Comparison of ENCODE assay signal across 18 cellular contexts in the genomic region with DNA sequence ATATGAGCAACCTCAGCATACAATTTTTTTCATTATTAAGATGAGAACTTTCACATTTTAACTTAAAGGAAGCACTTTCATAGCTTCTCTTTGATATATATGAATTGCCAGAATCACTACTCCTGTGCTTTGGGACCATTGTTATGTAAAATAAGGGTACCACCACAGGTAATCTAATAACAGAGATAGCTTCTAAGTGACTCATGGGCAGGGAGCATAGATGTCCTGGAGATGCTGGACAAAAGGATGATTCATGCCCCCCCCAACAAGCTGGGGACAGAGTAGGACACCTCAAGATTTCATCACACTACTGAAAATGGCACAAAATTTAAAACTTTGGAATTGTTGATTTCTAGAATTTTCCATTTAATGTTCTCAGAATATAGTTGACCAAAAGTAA.
DNase-seq lines count a peak whose midpoint lies in the region; ATAC-seq and TF ChIP-seq lines count a peak whose summit lies in the region.
"Had no signal": no experiment of that assay in that cellular context is flagged by ENCODE, and none has a peak within 500 bp of the region (broad histone marks: within the 10 kb centered on the region; RNA-seq: fewer than 3 reads in every experiment).

No MANE protein-coding gene starts in this region.

- peak; percentile 2 for DNase-seq in GM23338 (ENCODE audit: low spot score)
- no peak for DNase-seq in WTC11 (ENCODE audit: low spot score)
- peak; percentile 38 for DNase-seq in iPS DF 19.7 (ENCODE audit: low read depth, low spot score)
- DNase-seq in mesendoderm: peak; percentile 63
- no peak for DNase-seq in glomerular visceral epithelial cell (ENCODE audit: extremely low spot score)
- DNase-seq in CD8-positive, alpha-beta memory T cell: no peak
- no peak for DNase-seq in activated CD4-positive, alpha-beta T cell treated with anti-CD3 and anti-CD28 coated beads for 4 hours
- DNase-seq: 8988T; ACHN; AML-193; C1 segment of cervical spinal cord; Caco-2; CD4-positive, alpha-beta memory T cell; DMS153; DND-41; HFFc6 had no signal

- H3K4me1 Mint-ChIP-seq in GM23338 (no peaks in the 10 kb centered on the region), WTC11 (peaks cover 15% of the 10 kb centered on the region)
- H3K4me1 Mint-ChIP-seq in CD8-positive, alpha-beta memory T cell: no peaks in the 10 kb centered on the region
- H3K4me1 Mint-ChIP-seq: CD4-positive, alpha-beta memory T cell had no signal

- POLR2A ChIA-PET in WTC11 (lab: Charles Lee): no interaction called here
- POLR2A ChIA-PET in CD8-positive, alpha-beta memory T cell (lab: Charles Lee): no interaction called here

- H3K36me3 ChIP-seq in GM23338 (ENCODE audit: insufficient read depth) (no peaks in the 10 kb centered on the region; the same call in 1 of the 2 replicates), mesendoderm (ENCODE audit: control insufficient read depth, insufficient read depth, low read length) (no peaks in the 10 kb centered on the region)
- no peaks in the 10 kb centered on the region for H3K36me3 ChIP-seq in CD8-positive, alpha-beta memory T cell (ENCODE audit: insufficient read depth, low read length)
- H3K36me3 ChIP-seq: HAP-1 had no signal

- H3K9me3 Mint-ChIP-seq in GM23338 (peaks cover 15% of the 10 kb centered on the region), WTC11 (peaks cover 60% of the 10 kb centered on the region)
- H3K9me3 Mint-ChIP-seq in CD8-positive, alpha-beta memory T cell: peaks cover 7 to 27% (median 19%) of the 10 kb centered on the region in 5 donors

- CTCF ChIA-PET in WTC11 (lab: Charles Lee): no interaction called here
- CTCF ChIA-PET in CD8-positive, alpha-beta memory T cell (lab: Charles Lee): no interaction called here

- no peak overlapping the region for H2AFZ ChIP-seq in GM23338

- no peak overlapping the region for H4K8ac ChIP-seq in mesendoderm (ENCODE audit: low read depth, low read length)

- no peaks in the 10 kb centered on the region for H4K20me1 ChIP-seq in GM23338 (replicated peaks; ENCODE audit: insufficient read depth)

- no peaks in the 10 kb centered on the region for H3K27me3 Mint-ChIP-seq in GM23338 (ENCODE audit: insufficient read depth, low read depth, poor library complexity)
- H3K27me3 Mint-ChIP-seq in WTC11 (ENCODE audit: low read depth): no peaks in the 10 kb centered on the region
- no peaks in the 10 kb centered on the region for H3K27me3 Mint-ChIP-seq in CD8-positive, alpha-beta memory T cell
- H3K27me3 Mint-ChIP-seq: CD4-positive, alpha-beta memory T cell had no signal

- H2BK15ac ChIP-seq in mesendoderm (replicated peaks; ENCODE audit: low read depth): no peak overlapping the region

- H3K27me3 ChIP-seq in GM23338 (ENCODE audit: insufficient read depth) (no peaks in the 10 kb centered on the region), mesendoderm (ENCODE audit: insufficient read depth, low read length, poor library complexity) (no peaks in the 10 kb centered on the region)
- H3K27me3 ChIP-seq in CD8-positive, alpha-beta memory T cell (ENCODE audit: insufficient read depth, low read length, poor library complexity, severe bottlenecking): no peaks in the 10 kb centered on the region

- no peak overlapping the region for H3K4me3 ChIP-seq in GM23338
- H3K4me3 ChIP-seq in mesendoderm (ENCODE audit: low read length): no peak overlapping the region
- no peak overlapping the region for H3K4me3 ChIP-seq in CD8-positive, alpha-beta memory T cell (ENCODE audit: low read length)
- H3K4me3 ChIP-seq: A549, HAP-1 had no signal

- H3K4me3 Mint-ChIP-seq in GM23338 (no peak overlapping the region), WTC11 (no peak overlapping the region)
- H3K4me3 Mint-ChIP-seq in CD8-positive, alpha-beta memory T cell: no peak overlapping the region
- H3K4me3 Mint-ChIP-seq: CD4-positive, alpha-beta memory T cell; HFFc6 had no signal

- peaks cover 19% of the 10 kb centered on the region; the same call in 1 of the 2 replicates for H3K9me2 ChIP-seq in GM23338 (ENCODE audit: insufficient read depth)

- H4K5ac ChIP-seq in mesendoderm (ENCODE audit: low read length): no peak overlapping the region

- H3K56ac ChIP-seq in mesendoderm (ENCODE audit: low read length): no peak overlapping the region

- ATAC-seq in GM23338 (no peak), WTC11 (0 out of 2 replicates have a peak, but pooled peaks have one; percentile 36)
- ATAC-seq: A549 had no signal

- H3K18ac ChIP-seq in mesendoderm (ENCODE audit: low read length): no peak overlapping the region

- no peaks in the 10 kb centered on the region for H3K79me2 ChIP-seq in GM23338 (replicated peaks; ENCODE audit: insufficient read depth)
- H3K79me2 ChIP-seq in mesendoderm (ENCODE audit: control insufficient read depth, insufficient read depth, low read length): no peaks in the 10 kb centered on the region

- H3K4me1 ChIP-seq in GM23338 (ENCODE audit: insufficient read depth): no peaks in the 10 kb centered on the region
- H3K4me1 ChIP-seq in mesendoderm (ENCODE audit: control insufficient read depth, low read depth, low read length): no peaks in the 10 kb centered on the region
- no peaks in the 10 kb centered on the region for H3K4me1 ChIP-seq in CD8-positive, alpha-beta memory T cell (ENCODE audit: insufficient read depth, low read length)
- H3K4me1 ChIP-seq: A549, Caco-2, HAP-1 had no signal

- H3K36me3 Mint-ChIP-seq in GM23338 (ENCODE audit: low read depth): peaks cover 19% of the 10 kb centered on the region; the same call in 1 of the 3 replicates
- peaks cover 32% of the 10 kb centered on the region for H3K36me3 Mint-ChIP-seq in WTC11
- H3K36me3 Mint-ChIP-seq in CD8-positive, alpha-beta memory T cell: no peaks in the 10 kb centered on the region
- H3K36me3 Mint-ChIP-seq: CD4-positive, alpha-beta memory T cell had no signal

- H3K27ac ChIP-seq in GM23338 (ENCODE audit: low read depth) (no peak overlapping the region), mesendoderm (ENCODE audit: low read depth, low read length) (no peak overlapping the region)
- no peak overlapping the region for H3K27ac ChIP-seq in CD8-positive, alpha-beta memory T cell (ENCODE audit: low read depth, low read length)
- H3K27ac ChIP-seq: A549 had no signal

- TF ChIP-seq CTCF in GM23338 (conservative IDR thresholded peaks at IDR 0.05; ENCODE audit: low read depth in 2 of 2) (no peak), WTC11 (IDR thresholded peaks at IDR 0.05) (no peak)

- no peak overlapping the region for H3K4ac ChIP-seq in mesendoderm (ENCODE audit: low read depth, low read length)

- H3K4me2 ChIP-seq in GM23338: no peak overlapping the region
- H3K4me2 ChIP-seq in mesendoderm (ENCODE audit: low read length): no peak overlapping the region
- H3K4me2 ChIP-seq: A549 had no signal

- H3K9me3 ChIP-seq in CD8-positive, alpha-beta memory T cell (ENCODE audit: low read length): no peaks in the 10 kb centered on the region
- H3K9me3 ChIP-seq: A549, Caco-2, HAP-1 had no signal

- no peaks in the 10 kb centered on the region for H3F3A ChIP-seq in GM23338 (replicated peaks; ENCODE audit: low read depth)

- no peak overlapping the region for H2BK120ac ChIP-seq in mesendoderm (ENCODE audit: low read depth, low read length)

- no peak overlapping the region for H3K23ac ChIP-seq in mesendoderm (ENCODE audit: low read length)

- H3K79me1 ChIP-seq in mesendoderm (ENCODE audit: low read length): no peaks in the 10 kb centered on the region

- H2AK5ac ChIP-seq in mesendoderm (ENCODE audit: low read length): no peak overlapping the region

- no peak overlapping the region for H2BK5ac ChIP-seq in mesendoderm (ENCODE audit: low read length)

- H3K27ac Mint-ChIP-seq in GM23338 (no peak overlapping the region), WTC11 (no peak overlapping the region)
- H3K27ac Mint-ChIP-seq in CD8-positive, alpha-beta memory T cell: no peak overlapping the region
- H3K27ac Mint-ChIP-seq: CD4-positive, alpha-beta memory T cell; HFFc6 had no signal

- H3K9ac ChIP-seq in mesendoderm (ENCODE audit: low read length): no peak overlapping the region

TF ChIP-seq in GM23338, 12 proteins besides CTCF, POLR2A, EP300 and RAD21 (continues in another document):
- TF ChIP-seq EZH2phosphoT487 (IDR thresholded peaks at IDR 0.05; ENCODE audit: unreplicated experiment) (no peak), JUNB (IDR thresholded peaks at IDR 0.05; ENCODE audit: unreplicated experiment) (no peak), ZNF114 (CRISPR knock-in tag; IDR thresholded peaks at IDR 0.05) (no peak), POLR2AphosphoS5 (IDR thresholded peaks at IDR 0.05; ENCODE audit: low read depth) (no peak), EZH2 (IDR thresholded peaks at IDR 0.05; ENCODE audit: low read depth, unreplicated experiment) (no peak), NANOG (IDR thresholded peaks at IDR 0.05; ENCODE audit: borderline replicate concordance) (no peak)
- TF ChIP-seq, protein P1, sequence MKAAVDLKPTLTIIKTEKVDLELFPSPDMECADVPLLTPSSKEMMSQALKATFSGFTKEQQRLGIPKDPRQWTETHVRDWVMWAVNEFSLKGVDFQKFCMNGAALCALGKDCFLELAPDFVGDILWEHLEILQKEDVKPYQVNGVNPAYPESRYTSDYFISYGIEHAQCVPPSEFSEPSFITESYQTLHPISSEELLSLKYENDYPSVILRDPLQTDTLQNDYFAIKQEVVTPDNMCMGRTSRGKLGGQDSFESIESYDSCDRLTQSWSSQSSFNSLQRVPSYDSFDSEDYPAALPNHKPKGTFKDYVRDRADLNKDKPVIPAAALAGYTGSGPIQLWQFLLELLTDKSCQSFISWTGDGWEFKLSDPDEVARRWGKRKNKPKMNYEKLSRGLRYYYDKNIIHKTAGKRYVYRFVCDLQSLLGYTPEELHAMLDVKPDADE (IDR thresholded peaks at IDR 0.05): no peak

TF ChIP-seq in WTC11, 78 proteins besides CTCF, POLR2A, EP300 and RAD21 (continues in another document):
- TF ChIP-seq ZNF396 (CRISPR knock-in tag; IDR thresholded peaks at IDR 0.05; ENCODE audit: borderline replicate concordance) (no peak), ZNF121 (CRISPR knock-in tag; IDR thresholded peaks at IDR 0.05) (no peak), JAZF1 (CRISPR knock-in tag; IDR thresholded peaks at IDR 0.05) (no peak), GABPB1 (CRISPR knock-in tag; IDR thresholded peaks at IDR 0.05) (no peak), SOX15 (CRISPR knock-in tag; IDR thresholded peaks at IDR 0.05) (no peak), TEAD4 (CRISPR knock-in tag; IDR thresholded peaks at IDR 0.05) (no peak), EMX1 (CRISPR knock-in tag; IDR thresholded peaks at IDR 0.05) (no peak)
- TF ChIP-seq, protein P2, sequence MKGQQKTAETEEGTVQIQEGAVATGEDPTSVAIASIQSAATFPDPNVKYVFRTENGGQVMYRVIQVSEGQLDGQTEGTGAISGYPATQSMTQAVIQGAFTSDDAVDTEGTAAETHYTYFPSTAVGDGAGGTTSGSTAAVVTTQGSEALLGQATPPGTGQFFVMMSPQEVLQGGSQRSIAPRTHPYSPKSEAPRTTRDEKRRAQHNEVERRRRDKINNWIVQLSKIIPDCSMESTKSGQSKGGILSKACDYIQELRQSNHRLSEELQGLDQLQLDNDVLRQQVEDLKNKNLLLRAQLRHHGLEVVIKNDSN (CRISPR knock-in tag; IDR thresholded peaks at IDR 0.05): no peak

Comparison
In these comparisons a context has a peak if more than half of its experiments do, and no peak if none do; other contexts are left out.
1. DNase-seq: peak in GM23338 (single experiment), iPS DF 19.7 (single experiment) and mesendoderm (single experiment); none in WTC11 (single experiment), glomerular visceral epithelial cell (single experiment), CD8-positive, alpha-beta memory T cell (0 of 5) and activated CD4-positive, alpha-beta T cell treated with anti-CD3 and anti-CD28 coated beads for 4 hours (0 of 2).